ENCODE assay signal across 9 cellular contexts in genomic region chr1:108692724-108693655, GRCh38. TPM values are rescaled to one million over a fixed set of nuclear protein-coding genes. Genes with fewer than 3 reads are reported as not detected.
DNase-seq lines count a peak whose midpoint lies in the region; ATAC-seq and TF ChIP-seq lines count a peak whose summit lies in the region.
"Had no signal": no experiment of that assay in that cellular context is flagged by ENCODE, and none has a peak within 500 bp of the region (broad histone marks: within the 10 kb centered on the region; RNA-seq: fewer than 3 reads in every experiment).

No MANE protein-coding gene starts in this region.

- peak overlapping the region; percentile 97 for H3K27ac ChIP-seq in endodermal cell (ENCODE audit: low read depth, low read length)
- peak overlapping the region; percentile 99 to 100 for H3K27ac ChIP-seq in mucosa of rectum (ENCODE audit: low read depth in 2 of 2, low read length in 2 of 2)

- H3K27me3 ChIP-seq in BJ (ENCODE audit: control insufficient read depth, insufficient read depth, low read length) (no peaks in the 10 kb centered on the region), endodermal cell (ENCODE audit: control insufficient read depth, insufficient read depth, low read length, poor library complexity, severe bottlenecking) (no peaks in the 10 kb centered on the region), mucosa of rectum (ENCODE audit: control insufficient read depth in 2 of 2, insufficient read depth in 2 of 2, low read length in 2 of 2) (no peaks in the 10 kb centered on the region)

- peak overlapping the region; percentile 100 for H3K27ac Mint-ChIP-seq in endodermal cell
- peak overlapping the region; percentile 100 for H3K27ac Mint-ChIP-seq in stimulated activated memory B cell treated with anti-CD40 and anti-IgM and Interleukin-4, amounts not matched to agents 10 μg/mL and 1 μg/mL and 100 μg/mL, for 72 hours

- TF ChIP-seq CTCF in BJ (IDR thresholded peaks at IDR 0.05; ENCODE audit: insufficient read depth, low read depth, low read length) (peak; percentile 27; the same call in 1 of the 2 replicates), endodermal cell (conservative IDR thresholded peaks at IDR 0.05) (peak; percentile 53)

- H3K4me3 ChIP-seq in BJ (ENCODE audit: low read depth, low read length) (peak overlapping the region; percentile 66), endodermal cell (ENCODE audit: low read length) (peak overlapping the region; percentile 98), mucosa of rectum (ENCODE audit: low read length in 2 of 2) (peak overlapping the region; percentile 97 to 100)

- H3K9ac ChIP-seq in endodermal cell (ENCODE audit: extremely low read depth, low read length, poor library complexity, severe bottlenecking) (peak overlapping the region; percentile 90), mucosa of rectum (ENCODE audit: low read depth in 1 of 2, low read length in 2 of 2) (peak overlapping the region; percentile 74 to 99)

- peaks cover 9% of the 10 kb centered on the region for H3K27me3 Mint-ChIP-seq in endodermal cell (ENCODE audit: insufficient read depth)
- no peaks in the 10 kb centered on the region for H3K27me3 Mint-ChIP-seq in stimulated activated memory B cell treated with anti-CD40 and anti-IgM and Interleukin-4, amounts not matched to agents 10 μg/mL and 1 μg/mL and 100 μg/mL, for 72 hours

- peaks cover 19% of the 10 kb centered on the region for H3K4me1 Mint-ChIP-seq in endodermal cell
- peaks cover 42% of the 10 kb centered on the region for H3K4me1 Mint-ChIP-seq in stimulated activated memory B cell treated with anti-CD40 and anti-IgM and Interleukin-4, amounts not matched to agents 10 μg/mL and 1 μg/mL and 100 μg/mL, for 72 hours

- no peaks in the 10 kb centered on the region for H3K9me3 Mint-ChIP-seq in endodermal cell
- H3K9me3 Mint-ChIP-seq in stimulated activated memory B cell treated with anti-CD40 and anti-IgM and Interleukin-4, amounts not matched to agents 10 μg/mL and 1 μg/mL and 100 μg/mL, for 72 hours: no peaks in the 10 kb centered on the region

- ATAC-seq in HG03378 (IDR thresholded peaks at IDR 0.05; ENCODE audit: unreplicated experiment): peak; percentile 55
- ATAC-seq in stimulated activated memory B cell treated with anti-CD40 and anti-IgM and Interleukin-4, amounts not matched to agents 10 μg/mL and 1 μg/mL and 100 μg/mL, for 72 hours: peak; percentile 77

- no peaks in the 10 kb centered on the region for H3K4me1 ChIP-seq in endodermal cell (ENCODE audit: control insufficient read depth, insufficient read depth, low read length)
- H3K4me1 ChIP-seq in mucosa of rectum (ENCODE audit: control insufficient read depth in 2 of 2, insufficient read depth in 2 of 2, low read length in 2 of 2): peaks cover 5 to 8% of the 10 kb centered on the region in 2 donors

- peaks cover 5% of the 10 kb centered on the region for H3K36me3 ChIP-seq in BJ (ENCODE audit: control insufficient read depth, insufficient read depth, low read length)
- H3K36me3 ChIP-seq in endodermal cell (ENCODE audit: control insufficient read depth, insufficient read depth, low read length): peaks cover 35% of the 10 kb centered on the region
- peaks cover 20 to 23% of the 10 kb centered on the region in 2 donors for H3K36me3 ChIP-seq in mucosa of rectum (ENCODE audit: control insufficient read depth in 2 of 2, insufficient read depth in 2 of 2, low read length in 2 of 2)

- POLR2A ChIA-PET in BJ (lab: Charles Lee): interaction anchor here (0.5 to 1.0 kb wide), 3 partner anchors 19 to 204 kb away, joined by 4 to 15 read pairs (median 4); partner anchors contain the start of gene STXBP3

- H3K9me3 ChIP-seq in endodermal cell (ENCODE audit: control insufficient read depth, low read length) (no peaks in the 10 kb centered on the region), mucosa of rectum (ENCODE audit: control insufficient read depth in 2 of 2, low read length in 2 of 2) (no peaks in the 10 kb centered on the region)

- WGBS in endodermal cell (ENCODE audit: insufficient coverage in 1 of 2, insufficient read length in 1 of 2), 2 experiments: 1 to 3% methylated on average over 7 to 31 of the region's 36 CpGs

- peaks cover 28% of the 10 kb centered on the region for H3K36me3 Mint-ChIP-seq in endodermal cell (ENCODE audit: low read depth)
- peaks cover 22% of the 10 kb centered on the region for H3K36me3 Mint-ChIP-seq in stimulated activated memory B cell treated with anti-CD40 and anti-IgM and Interleukin-4, amounts not matched to agents 10 μg/mL and 1 μg/mL and 100 μg/mL, for 72 hours

- DNase-seq in BJ (ENCODE audit: low read depth): no peak
- DNase-seq in NCI-H748 (lab: John Stamatoyannopoulos, UW; ENCODE audit: unreplicated experiment): peak; percentile 85
- DNase-seq in activated CD8-positive, alpha-beta memory T cell treated with anti-CD3 and anti-CD28 coated beads, Interleukin-2, amount 50 U/mL, for 1 hour (ENCODE audit: extremely low read depth): peak; percentile 71
- no peak for DNase-seq in endodermal cell

- H3K4me3 Mint-ChIP-seq in endodermal cell: peak overlapping the region; percentile 99
- H3K4me3 Mint-ChIP-seq in stimulated activated memory B cell treated with anti-CD40 and anti-IgM and Interleukin-4, amounts not matched to agents 10 μg/mL and 1 μg/mL and 100 μg/mL, for 72 hours: peak overlapping the region; percentile 98

- peak; percentile 16 for TF ChIP-seq POLR2A in GM19099 (IDR thresholded peaks at IDR 0.05; ENCODE audit: extremely low read depth, insufficient read length, low read depth)

- CTCF ChIA-PET in BJ (lab: Yijun Ruan, JAX): interaction anchor here (0.7 to 1.5 kb wide), 10 partner anchors 10 to 206 kb away, joined by 3 to 6 read pairs (median 4); partner anchors contain the start of gene EEIG2

RNA-seq across cellular contexts. Expression of gene PRPF38B, which starts 0.9 kb away (rescaled TPM):
- polyA plus RNA-seq in BJ (2011; rRNA removed): 13.3 and 20.1 TPM in 2 replicates
- 8.4 and 9.7 TPM in 2 replicates for polyA minus RNA-seq in BJ (2011; rRNA and poly(A)+ RNA removed)
- total RNA-seq in endodermal cell: 10 to 100 TPM; 45.0 to 47.3 TPM
- 43.3 TPM for polyA plus RNA-seq in endodermal cell (2013, experiment 1 of 2)
- polyA plus RNA-seq in endodermal cell (2013, experiment 2 of 2): 38.3 TPM

RNA-seq across cellular contexts. Expression of gene FNDC7, which starts 19.7 kb away (rescaled TPM):
- not detected in 2 replicates for polyA plus RNA-seq in BJ (2011; rRNA removed)
- 0.09 TPM in 1 of 2 replicates, not detected in the other for polyA minus RNA-seq in BJ (2011; rRNA and poly(A)+ RNA removed)
- not detected for total RNA-seq in endodermal cell
- polyA plus RNA-seq in endodermal cell (2013, experiment 1 of 2): 0.36 TPM
- not detected for polyA plus RNA-seq in endodermal cell (2013, experiment 2 of 2)
- total RNA-seq: activated CD8-positive, alpha-beta memory T cell treated with anti-CD3 and anti-CD28 coated beads for 36 hours had no signal

RNA-seq across cellular contexts. Expression of gene HENMT1, which starts 32.1 kb away (rescaled TPM):
- polyA plus RNA-seq in BJ (2011; rRNA removed): 2.2 and 3.9 TPM in 2 replicates
- polyA minus RNA-seq in BJ (2011; rRNA and poly(A)+ RNA removed): 0.43 and 0.98 TPM in 2 replicates
- total RNA-seq in endodermal cell: 1 to 10 TPM; 4.3 to 7.4 TPM
- polyA plus RNA-seq in endodermal cell (2013, experiment 1 of 2): 2.6 TPM
- polyA plus RNA-seq in endodermal cell (2013, experiment 2 of 2): 2.9 TPM

RNA-seq across cellular contexts. Expression of gene STXBP3, which starts 53.5 kb away (rescaled TPM):
- 10.8 and 25.0 TPM in 2 replicates for polyA plus RNA-seq in BJ (2011; rRNA removed)
- polyA minus RNA-seq in BJ (2011; rRNA and poly(A)+ RNA removed): 17.4 and 25.4 TPM in 2 replicates
- 10 to 100 TPM; 37.4 to 38.5 TPM for total RNA-seq in endodermal cell
- polyA plus RNA-seq in endodermal cell (2013, experiment 1 of 2): 43.5 TPM
- 51.4 TPM for polyA plus RNA-seq in endodermal cell (2013, experiment 2 of 2)

Comparison
In these comparisons a context has a peak if more than half of its experiments do, and no peak if none do; other contexts are left out.
1. DNase-seq: peak in NCI-H748 (single experiment) and activated CD8-positive, alpha-beta memory T cell treated with anti-CD3 and anti-CD28 coated beads, Interleukin-2, amount 50 U/mL, for 1 hour (single experiment); none in BJ (single experiment) and endodermal cell (single experiment).
2. Peak in every context shown above with its lines, with median percentiles within 50 percentile points of each other: H3K4me3 ChIP-seq.